Comparison of ENCODE assay signal across 1 cellular context in the genomic region with DNA sequence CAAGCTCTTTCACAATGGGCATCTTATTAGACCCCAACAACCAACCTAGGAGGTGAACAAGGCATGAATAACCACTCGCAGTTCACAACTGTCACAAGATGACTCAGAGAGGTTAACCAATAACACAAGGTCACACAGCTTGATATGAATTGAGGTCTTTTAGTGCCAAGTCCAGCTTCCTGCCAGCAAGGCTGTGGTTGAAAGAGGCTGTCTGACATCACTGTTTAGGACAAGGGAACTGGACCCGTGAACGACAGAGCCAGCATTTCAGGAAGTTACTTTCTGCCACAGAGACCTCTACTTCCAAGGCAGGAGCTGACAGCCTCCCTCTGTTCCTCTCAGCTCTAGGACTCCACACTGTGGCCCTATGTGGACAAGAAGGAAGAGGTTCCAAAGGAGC.
TF ChIP-seq lines count a peak whose summit lies in the region.

No MANE protein-coding gene starts in this region.

TF ChIP-seq in WTC11, 78 proteins besides CTCF, POLR2A, EP300 and RAD21 (continued from another document):
- TF ChIP-seq STAT6 (CRISPR knock-in tag; conservative IDR thresholded peaks at IDR 0.05; ENCODE audit: low read depth) (no peak), GABPB1 (CRISPR knock-in tag; IDR thresholded peaks at IDR 0.05) (no peak)
